ENCODE assay signal across 9 cellular contexts in genomic region chr9:126326228-126327015, GRCh38. TPM values are rescaled to one million over a fixed set of nuclear protein-coding genes. Genes with fewer than 3 reads are reported as not detected.
A peak's percentile ranks its signal among the peaks of the same experiment; 100 is the strongest.
DNase-seq lines count a peak whose midpoint lies in the region; ATAC-seq and TF ChIP-seq lines count a peak whose summit lies in the region.
"Had no signal": no experiment of that assay in that cellular context is flagged by ENCODE, and none has a peak within 500 bp of the region (broad histone marks: within the 10 kb centered on the region; RNA-seq: fewer than 3 reads in every experiment).

Gene MVB12B (plus strand): TSS chr9:126326829. CDS start chr9:126326930, 101 bp downstream.

- H3K4me3 ChIP-seq in cardiac muscle cell (peak within 1 kb of the TSS; percentile 46), trophoblast cell (ENCODE audit: low read depth, low read length) (peak within 1 kb of the TSS; percentile 79)

- H3K27me3 ChIP-seq in cardiac muscle cell (no peaks in the 10 kb centered on the region), trophoblast cell (ENCODE audit: insufficient read depth, low read length) (no peaks in the 10 kb centered on the region)

- H2BK120ac ChIP-seq in trophoblast cell (ENCODE audit: insufficient read depth, low read length, poor library complexity), result peak within 1 kb of the TSS; percentile 61

- WGBS in trophoblast cell (ENCODE audit: extremely low coverage, insufficient coverage, insufficient read length), result no CpG with 5 or more reads among the region's 94 CpGs

- H3K36me3 Mint-ChIP-seq in activated naive CD4-positive, alpha-beta T cell treated with anti-CD3 and anti-CD28 coated beads, Interleukin-2, amount 50 U/mL, for 72 hours, result peaks cover 0 to 10% of the 10 kb centered on the region in 2 donors

- no peaks in the 10 kb centered on the region for H3K36me3 ChIP-seq in cardiac muscle cell
- H3K36me3 ChIP-seq in trophoblast cell (ENCODE audit: control insufficient read depth in 1 of 2, insufficient read depth in 2 of 2, low read length in 2 of 2), result no peaks in the 10 kb centered on the region

- H3K18ac ChIP-seq in trophoblast cell (ENCODE audit: low read length), result peak within 1 kb of the TSS; percentile 34

- peak; percentile 84 for ATAC-seq in activated naive CD4-positive, alpha-beta T cell treated with anti-CD3 and anti-CD28 coated beads, Interleukin-2, amount 50 U/mL, for 72 hours
- ATAC-seq in GM18861 (IDR thresholded peaks at IDR 0.05; ENCODE audit: unreplicated experiment) (no peak), GM19463 (IDR thresholded peaks at IDR 0.05; ENCODE audit: unreplicated experiment) (no peak)

- no peaks in the 10 kb centered on the region for H3K79me2 ChIP-seq in trophoblast cell (ENCODE audit: control insufficient read depth, insufficient read depth, low read length, poor library complexity)

- no peak within 1 kb of the TSS for H3K23ac ChIP-seq in trophoblast cell (ENCODE audit: low read length)

- peak within 1 kb of the TSS; percentile 38 for H2AFZ ChIP-seq in trophoblast cell (ENCODE audit: insufficient read depth, low read length, poor library complexity)

- H3K9me3 ChIP-seq in cardiac muscle cell (ENCODE audit: low read depth) (no peaks in the 10 kb centered on the region), trophoblast cell (ENCODE audit: insufficient read depth, low read depth, low read length) (no peaks in the 10 kb centered on the region)

- H3K9me3 Mint-ChIP-seq in activated naive CD4-positive, alpha-beta T cell treated with anti-CD3 and anti-CD28 coated beads, Interleukin-2, amount 50 U/mL, for 72 hours, result peaks cover 0 to 8% of the 10 kb centered on the region in 2 donors

- peaks cover 16% of the 10 kb centered on the region for H3K4me1 ChIP-seq in cardiac muscle cell (ENCODE audit: low read depth)
- H3K4me1 ChIP-seq in trophoblast cell (ENCODE audit: control insufficient read depth in 1 of 2, insufficient read depth in 2 of 2, low read length in 2 of 2), result peaks cover 17 to 20% of the 10 kb centered on the region in 2 experiments

- peak within 1 kb of the TSS; percentile 44 for H3K4ac ChIP-seq in trophoblast cell (ENCODE audit: low read depth, low read length)

- peak within 1 kb of the TSS; percentile 65 for H4K12ac ChIP-seq in trophoblast cell (ENCODE audit: low read depth, low read length)

- H3K27ac Mint-ChIP-seq in activated naive CD4-positive, alpha-beta T cell treated with anti-CD3 and anti-CD28 coated beads, Interleukin-2, amount 50 U/mL, for 72 hours, result peak within 1 kb of the TSS; percentile 22 to 39

- DNase-seq in GM20000 (ENCODE audit: low spot score) (peak; percentile 85), RPMI8226 (peak; percentile 54), cardiac muscle cell (ENCODE audit: low read depth in 1 of 2, low spot score in 1 of 2) (peak; percentile 40 to 70), trophoblast cell (peak in 1 of 2 donors; percentile 44), OCI-M2 (lab: John Stamatoyannopoulos, UW; ENCODE audit: unreplicated experiment) (no peak)
- DNase-seq in activated naive CD4-positive, alpha-beta T cell treated with anti-CD3 and anti-CD28 coated beads, Interleukin-2, amount 50 U/mL, for 72 hours (ENCODE audit: low spot score in 2 of 2), result peak in 1 of 2 donors; percentile 55

- H4K91ac ChIP-seq in trophoblast cell (ENCODE audit: low read depth, low read length), result peak within 1 kb of the TSS; percentile 79

- H3K9ac ChIP-seq in trophoblast cell (ENCODE audit: low read length), result peak within 1 kb of the TSS; percentile 74

- TF ChIP-seq CTCF in GM20000 (IDR thresholded peaks at IDR 0.05; ENCODE audit: extremely low read depth, missing control alignments) (no peak), cardiac muscle cell (IDR thresholded peaks at IDR 0.05; ENCODE audit: low read depth, low read length) (no peak)

- H3K14ac ChIP-seq in trophoblast cell (ENCODE audit: low read length), result peak within 1 kb of the TSS; percentile 52

- H3K4me2 ChIP-seq in trophoblast cell (ENCODE audit: low read length), result peak within 1 kb of the TSS; percentile 79

- peak within 1 kb of the TSS; percentile 56 for H2BK12ac ChIP-seq in trophoblast cell (ENCODE audit: low read length)

- peak within 1 kb of the TSS; percentile 37 for H2BK5ac ChIP-seq in trophoblast cell (ENCODE audit: low read depth, low read length, poor library complexity)

- peaks cover 19% of the 10 kb centered on the region for H3K79me1 ChIP-seq in trophoblast cell (ENCODE audit: low read length)

- peak within 1 kb of the TSS; percentile 84 for H4K8ac ChIP-seq in trophoblast cell (ENCODE audit: low read depth, low read length)

- peak within 1 kb of the TSS; percentile 71 for H2AK5ac ChIP-seq in trophoblast cell (ENCODE audit: low read length)

- peak within 1 kb of the TSS; percentile 91 for H3K27ac ChIP-seq in cardiac muscle cell
- H3K27ac ChIP-seq in trophoblast cell (ENCODE audit: low read depth, low read length), result peak within 1 kb of the TSS; percentile 29
- H3K27ac ChIP-seq: epithelial cell of prostate had no signal

RNA-seq across cellular contexts. Expression of gene MVB12B, which starts in this region (rescaled TPM):
- total RNA-seq in activated naive CD4-positive, alpha-beta T cell treated with anti-CD3 and anti-CD28 coated beads, Interleukin-2, amount 50 U/mL, for 72 hours, result 1 to 10 TPM; 1.4 to 2.3 TPM
- total RNA-seq in cardiac muscle cell, result 23.4 and 29.9 TPM in 2 replicates
- polyA plus RNA-seq in cardiac muscle cell, result 18.9 and 19.0 TPM in 2 replicates
- 13.2 and 13.4 TPM in 2 replicates for polyA plus RNA-seq in trophoblast cell (2013)

Comparison
In these comparisons a context has a peak if more than half of its experiments do, and no peak if none do; other contexts are left out.
1. ATAC-seq: peak in activated naive CD4-positive, alpha-beta T cell treated with anti-CD3 and anti-CD28 coated beads, Interleukin-2, amount 50 U/mL, for 72 hours (2 of 2); none in GM18861 (single experiment) and GM19463 (single experiment).